27 cellular contexts compared by ENCODE assay signal in genomic region chr6:151056230-151056907, GRCh38.
DNase-seq lines count a peak whose midpoint lies in the region; FAIRE-seq and TF ChIP-seq lines count a peak whose summit lies in the region.
"Had no signal": no experiment of that assay in that cellular context is flagged by ENCODE, and none has a peak within 500 bp of the region (broad histone marks: within the 10 kb centered on the region; RNA-seq: fewer than 3 reads in every experiment).

No MANE protein-coding gene starts in this region.

- TF ChIP-seq EP300 in tibial nerve (IDR thresholded peaks at IDR 0.05) = no peak

- FAIRE-seq in bronchial epithelial cell (lab: Jason Lieb, UNC) (peak; percentile 52), frontal cortex (lab: Jason Lieb, UNC) (no peak)
- FAIRE-seq: GM12892, GM19239 had no signal

- H3K27ac ChIP-seq in liver (ENCODE audit: low read depth in 1 of 2, low read length in 2 of 2) = peak overlapping the region; percentile 56 to 66
- peak overlapping the region in 3 of 4 donors; percentile 21 to 91 (median 83) for H3K27ac ChIP-seq in tibial nerve
- H3K27ac ChIP-seq: adrenal gland, BLaER1, breast epithelium, transverse colon had no signal

- H3K36me3 ChIP-seq in bronchial epithelial cell (ENCODE audit: control insufficient read depth, insufficient read depth, low read length) (no peaks in the 10 kb centered on the region), liver (ENCODE audit: control insufficient read depth in 4 of 4, insufficient read depth in 3 of 4, low read depth in 1 of 4, low read length in 3 of 4) (peaks cover 0 to 2% (median 0%) of the 10 kb centered on the region in 4 donors), tibial nerve (no peaks in the 10 kb centered on the region)
- H3K36me3 ChIP-seq: adrenal gland, breast epithelium, transverse colon had no signal

- TF ChIP-seq RAD21 in liver (IDR thresholded peaks at IDR 0.05) = peak in 1 of 2 donors; percentile 54

- no peak overlapping the region for H3K9ac ChIP-seq in liver (ENCODE audit: low read depth in 1 of 2, low read length in 2 of 2)
- H3K9ac ChIP-seq: BLaER1 had no signal

- TF ChIP-seq POLR2A in tibial nerve (IDR thresholded peaks at IDR 0.05) = no peak

- H3K9me3 Mint-ChIP-seq in activated T-helper 1 cell treated with anti-CD3 and anti-CD28 coated beads, Interleukin-12 subunit alpha, Interleukin-12 subunit beta, Interleukin-2, Interleukin-4 antibody, amounts not matched to agents 30 ng/mL and 10 ng/mL and 1 ng/mL, durations not matched to agents 14 hours and 24 hours and 36 hours = no peaks in the 10 kb centered on the region
- H3K9me3 Mint-ChIP-seq: activated CD8-positive, alpha-beta T cell treated with anti-CD3 and anti-CD28 coated beads for 36 hours; dendritic cell treated with granulocyte-macrophage colony-stimulating factor and Interleukin-4, amounts not matched to agents 40 ng/mL and 50 ng/mL, for 4 days had no signal

- intact Hi-C loops in activated T-helper 1 cell treated with anti-CD3 and anti-CD28 coated beads, Interleukin-12 subunit alpha, Interleukin-12 subunit beta, Interleukin-2, Interleukin-4 antibody, amounts not matched to agents 30 ng/mL and 10 ng/mL and 1 ng/mL, durations not matched to agents 14 hours and 24 hours and 36 hours (cut with micrococcal nuclease) = no loop called here

- no peak for TF ChIP-seq CTCF in bronchial epithelial cell (IDR thresholded peaks at IDR 0.05; ENCODE audit: insufficient read depth, low read length, severe bottlenecking)
- no peak for TF ChIP-seq CTCF in liver (IDR thresholded peaks at IDR 0.05; ENCODE audit: low read depth, low read length, missing input control)
- TF ChIP-seq CTCF in tibial nerve (IDR thresholded peaks at IDR 0.05) = no peak

- H3K4me1 ChIP-seq in liver (ENCODE audit: control insufficient read depth in 4 of 4, insufficient read depth in 4 of 4, low read length in 3 of 4) (peaks cover 0 to 28% (median 4%) of the 10 kb centered on the region in 4 donors), tibial nerve (peaks cover 0 to 34% (median 5%) of the 10 kb centered on the region in 4 donors)
- H3K4me1 ChIP-seq: adrenal gland, breast epithelium had no signal

- H3K27me3 ChIP-seq in bronchial epithelial cell (ENCODE audit: control insufficient read depth, insufficient read depth, low read length) = no peaks in the 10 kb centered on the region
- H3K27me3 ChIP-seq in liver (ENCODE audit: control insufficient read depth in 4 of 4, insufficient read depth in 4 of 4, low read length in 3 of 4) = no peaks in the 10 kb centered on the region
- H3K27me3 ChIP-seq in tibial nerve = no peaks in the 10 kb centered on the region
- H3K27me3 ChIP-seq: adrenal gland, BLaER1, breast epithelium, spleen, transverse colon had no signal

- H3K27ac Mint-ChIP-seq in activated T-helper 1 cell treated with anti-CD3 and anti-CD28 coated beads, Interleukin-12 subunit alpha, Interleukin-12 subunit beta, Interleukin-2, Interleukin-4 antibody, amounts not matched to agents 30 ng/mL and 10 ng/mL and 1 ng/mL, durations not matched to agents 14 hours and 24 hours and 36 hours = no peak overlapping the region
- H3K27ac Mint-ChIP-seq: activated CD8-positive, alpha-beta T cell treated with anti-CD3 and anti-CD28 coated beads for 36 hours; dendritic cell treated with granulocyte-macrophage colony-stimulating factor and Interleukin-4, amounts not matched to agents 40 ng/mL and 50 ng/mL, for 4 days had no signal

- 76% methylated on average over 9 of the region's 9 CpGs for WGBS in liver
- WGBS in tibial nerve, 2 donors = 80 to 82% methylated on average over 9 of the region's 9 CpGs

- H3K4me1 Mint-ChIP-seq in activated T-helper 1 cell treated with anti-CD3 and anti-CD28 coated beads, Interleukin-12 subunit alpha, Interleukin-12 subunit beta, Interleukin-2, Interleukin-4 antibody, amounts not matched to agents 30 ng/mL and 10 ng/mL and 1 ng/mL, durations not matched to agents 14 hours and 24 hours and 36 hours (ENCODE audit: low read depth) = peaks cover 1% of the 10 kb centered on the region

- no peak overlapping the region for H3K4me3 Mint-ChIP-seq in activated T-helper 1 cell treated with anti-CD3 and anti-CD28 coated beads, Interleukin-12 subunit alpha, Interleukin-12 subunit beta, Interleukin-2, Interleukin-4 antibody, amounts not matched to agents 30 ng/mL and 10 ng/mL and 1 ng/mL, durations not matched to agents 14 hours and 24 hours and 36 hours
- H3K4me3 Mint-ChIP-seq: activated CD8-positive, alpha-beta T cell treated with anti-CD3 and anti-CD28 coated beads for 36 hours; dendritic cell treated with granulocyte-macrophage colony-stimulating factor and Interleukin-4, amounts not matched to agents 40 ng/mL and 50 ng/mL, for 4 days had no signal

- peak; percentile 40 for DNase-seq in activated CD8-positive, alpha-beta memory T cell treated with anti-CD3 and anti-CD28 coated beads for 24 hours
- DNase-seq in activated CD8-positive, alpha-beta memory T cell treated with anti-CD3 and anti-CD28 coated beads, Interleukin-2, amount 50 U/mL, for 48 hours = no peak
- DNase-seq in bronchial epithelial cell (ENCODE audit: low read depth) (no peak), tibial nerve (ENCODE audit: low spot score in 2 of 2) (no peak), frontal cortex (ENCODE audit: low spot score in 2 of 2) (no peak), globus pallidus (ENCODE audit: low spot score) (no peak)
- no peak for DNase-seq in activated T-helper 1 cell treated with anti-CD3 and anti-CD28 coated beads, Interleukin-12 subunit alpha, Interleukin-12 subunit beta, Interleukin-2, Interleukin-4 antibody, amounts not matched to agents 30 ng/mL and 10 ng/mL and 1 ng/mL, durations not matched to agents 14 hours and 24 hours and 36 hours (ENCODE audit: low spot score)
- DNase-seq: activated CD8-positive, alpha-beta T cell treated with anti-CD3 and anti-CD28 coated beads for 36 hours; activated naive CD4-positive, alpha-beta T cell; activated T-cell treated with anti-CD3 and anti-CD28 coated beads, Interleukin-2, amount 50 U/mL, for 1 hour; Calu3; NCI-H1092 treated with DMSO at 0.1 percent for 48 hours; NCI-H446; NK-92 treated with Interleukin-12 subunit alpha and Interleukin-12 subunit beta, amount 100 ng/mL, for 24 hours; RPMI8226; spleen; stimulated activated CD4-positive, alpha-beta T cell treated with anti-CD3 and anti-CD28 coated beads, Interleukin-4, amount 100 ng/mL, for 24 hours; stimulated activated naive CD4-positive, alpha-beta T cell treated with Interleukin-2 at 50 U/mL for 16 hours; T-helper 9 cell; transverse colon had no signal

- H3K27me3 Mint-ChIP-seq in activated T-helper 1 cell treated with anti-CD3 and anti-CD28 coated beads, Interleukin-12 subunit alpha, Interleukin-12 subunit beta, Interleukin-2, Interleukin-4 antibody, amounts not matched to agents 30 ng/mL and 10 ng/mL and 1 ng/mL, durations not matched to agents 14 hours and 24 hours and 36 hours (ENCODE audit: insufficient read depth) = no peaks in the 10 kb centered on the region
- H3K27me3 Mint-ChIP-seq: activated CD8-positive, alpha-beta T cell treated with anti-CD3 and anti-CD28 coated beads for 36 hours; dendritic cell treated with granulocyte-macrophage colony-stimulating factor and Interleukin-4, amounts not matched to agents 40 ng/mL and 50 ng/mL, for 4 days had no signal

- no peak overlapping the region for H3K4me3 ChIP-seq in bronchial epithelial cell (ENCODE audit: low read depth, low read length)
- no peak overlapping the region for H3K4me3 ChIP-seq in liver (ENCODE audit: low read depth in 1 of 3, low read length in 3 of 3)
- no peak overlapping the region for H3K4me3 ChIP-seq in tibial nerve
- H3K4me3 ChIP-seq: adrenal gland, BLaER1, breast epithelium, spleen, transverse colon had no signal

- H3K9me3 ChIP-seq in liver (ENCODE audit: control insufficient read depth in 4 of 4, low read length in 3 of 4) = no peaks in the 10 kb centered on the region
- no peaks in the 10 kb centered on the region for H3K9me3 ChIP-seq in tibial nerve
- H3K9me3 ChIP-seq: adrenal gland, BLaER1, breast epithelium, spleen, transverse colon had no signal

- peaks cover 6% of the 10 kb centered on the region for H3K36me3 Mint-ChIP-seq in activated T-helper 1 cell treated with anti-CD3 and anti-CD28 coated beads, Interleukin-12 subunit alpha, Interleukin-12 subunit beta, Interleukin-2, Interleukin-4 antibody, amounts not matched to agents 30 ng/mL and 10 ng/mL and 1 ng/mL, durations not matched to agents 14 hours and 24 hours and 36 hours (ENCODE audit: low read depth)

TF ChIP-seq in liver, 16 proteins besides CTCF, POLR2A, EP300 and RAD21:
- TF ChIP-seq YY1 (IDR thresholded peaks at IDR 0.05) (peak; percentile 23), SP1 (IDR thresholded peaks at IDR 0.05) (peak; percentile 71), FOXA1 (IDR thresholded peaks at IDR 0.05) (no peak), ZBTB33 (IDR thresholded peaks at IDR 0.05) (no peak), HNF4G (IDR thresholded peaks at IDR 0.05) (peak; percentile 70), RXRA (IDR thresholded peaks at IDR 0.05) (peak; percentile 49 to 73), HNF4A (conservative IDR thresholded peaks at IDR 0.05) (peak; percentile 86 to 91), TAF1 (conservative IDR thresholded peaks at IDR 0.05) (no peak)
